ENCODE assay signal across 16 cellular contexts in the genomic region with DNA sequence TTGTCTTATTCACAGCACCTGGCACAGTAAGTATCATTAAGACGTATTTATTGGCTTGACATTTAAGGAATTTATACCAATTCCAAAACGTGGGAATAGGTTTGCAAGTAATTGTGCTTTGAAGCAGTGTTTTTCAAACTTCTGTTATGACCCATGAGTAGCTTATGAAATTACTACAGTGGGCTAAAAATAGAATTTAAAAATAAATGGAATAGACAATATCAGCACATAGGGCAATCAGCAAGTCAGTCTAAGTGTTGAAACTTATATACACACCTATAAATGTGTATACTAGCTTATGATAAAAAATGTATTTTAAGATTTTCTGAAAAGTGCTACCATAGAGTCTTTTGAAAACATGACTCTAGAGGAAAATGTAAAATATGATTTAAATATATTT.
DNase-seq lines count a peak whose midpoint lies in the region; ATAC-seq and TF ChIP-seq lines count a peak whose summit lies in the region.
"Had no signal": no experiment of that assay in that cellular context is flagged by ENCODE, and none has a peak within 500 bp of the region (broad histone marks: within the 10 kb centered on the region; RNA-seq: fewer than 3 reads in every experiment).

No MANE protein-coding gene starts in this region.

- ATAC-seq in psoas muscle (peak in 3 of 4 donors; percentile 59 to 86 (median 78)), GM21528 (IDR thresholded peaks at IDR 0.05; ENCODE audit: low FRiP score, unreplicated experiment) (no peak)
- ATAC-seq: CD8-positive, alpha-beta T cell had no signal

- intact Hi-C loops in psoas muscle (cut with DNase I) = loop anchor here in 1 of 2 donors (5.0 kb wide), 1 partner anchor 88 kb away; no protein-coding TSS in a partner anchor

- WGBS in psoas muscle, 3 donors = 11 to 21% (median 19%) methylated on average over 2 of the region's 2 CpGs

- peak overlapping the region; percentile 30 for H3K4me3 ChIP-seq in psoas muscle
- H3K4me3 ChIP-seq: BLaER1, GM23248 had no signal

- H3K27ac ChIP-seq in psoas muscle = peak overlapping the region; percentile 83
- H3K27ac ChIP-seq: 22Rv1, BLaER1, C4-2B, GM23248 had no signal

- DNase-seq in DMS 273 (lab: John Stamatoyannopoulos, UW; ENCODE audit: unreplicated experiment) (peak; percentile 32), DMS 273 treated with DMSO at 0.1 percent for 48 hours (lab: John Stamatoyannopoulos, UW) (no peak), NCI-H524 (lab: John Stamatoyannopoulos, UW) (peak; percentile 32 to 65), psoas muscle (no peak), NCI-H2227 (lab: John Stamatoyannopoulos, UW; ENCODE audit: unreplicated experiment) (no peak)
- DNase-seq: CD4-positive, CD25-positive, alpha-beta regulatory T cell; CD8-positive, alpha-beta T cell; DMS153; DND-41; GM23248; H7; HCEC 1CT had no signal

- H3K4me1 ChIP-seq in psoas muscle = peaks cover 29% of the 10 kb centered on the region
- H3K4me1 ChIP-seq: BLaER1 had no signal

- no peak for TF ChIP-seq CTCF in psoas muscle (IDR thresholded peaks at IDR 0.05)

- no peaks in the 10 kb centered on the region for H3K27me3 ChIP-seq in psoas muscle (ENCODE audit: insufficient read depth in 3 of 3, low read length in 2 of 3)
- H3K27me3 ChIP-seq: BLaER1 had no signal

- no peaks in the 10 kb centered on the region for H3K36me3 ChIP-seq in psoas muscle (ENCODE audit: insufficient read depth in 1 of 2, low read depth in 1 of 2)
- H3K36me3 ChIP-seq: BLaER1 had no signal

- no peaks in the 10 kb centered on the region for H3K9me3 ChIP-seq in psoas muscle
- H3K9me3 ChIP-seq: BLaER1 had no signal

Comparison
In these comparisons a context has a peak if more than half of its experiments do, and no peak if none do; other contexts are left out.
1. DNase-seq: peak in DMS 273 (single experiment) and NCI-H524 (2 of 2); none in DMS 273 treated with DMSO at 0.1 percent for 48 hours (single experiment), psoas muscle (0 of 2) and NCI-H2227 (single experiment).